9 cellular contexts compared by ENCODE assay signal in genomic region chr9:135701067-135701967, GRCh38. TPM values are rescaled to one million over a fixed set of nuclear protein-coding genes. Genes with fewer than 3 reads are reported as not detected.
DNase-seq lines count a peak whose midpoint lies in the region; ATAC-seq and TF ChIP-seq lines count a peak whose summit lies in the region.
"Had no signal": no experiment of that assay in that cellular context is flagged by ENCODE, and none has a peak within 500 bp of the region (broad histone marks: within the 10 kb centered on the region; RNA-seq: fewer than 3 reads in every experiment).

No MANE protein-coding gene starts in this region.

- no peak overlapping the region for H3K27ac Mint-ChIP-seq in Caco-2 (ENCODE audit: unreplicated experiment)
- H3K27ac Mint-ChIP-seq in activated naive CD8-positive, alpha-beta T cell treated with anti-CD3 and anti-CD28 coated beads, Interleukin-2, amount 50 U/mL, for 24 hours, result no peak overlapping the region
- H3K27ac Mint-ChIP-seq: mesothelial cell of epicardium had no signal

- no peak overlapping the region for H2BK12ac ChIP-seq in neuronal stem cell (ENCODE audit: low read length)

- no peak overlapping the region for H2BK5ac ChIP-seq in neuronal stem cell (ENCODE audit: low read length)

- H3K27ac ChIP-seq in HUES64 (ENCODE audit: low read depth, low read length), result no peak overlapping the region
- H3K27ac ChIP-seq in neuronal stem cell (replicated peaks; ENCODE audit: low read length), result no peak overlapping the region
- H3K27ac ChIP-seq in tibial artery, result no peak overlapping the region

- no peak overlapping the region for H4K91ac ChIP-seq in neuronal stem cell (ENCODE audit: low read depth, low read length, poor library complexity)

- H3K9me3 ChIP-seq in Caco-2 (no peaks in the 10 kb centered on the region), HUES64 (ENCODE audit: insufficient read depth, low read depth, low read length) (no peaks in the 10 kb centered on the region), neuronal stem cell (replicated peaks in 1 of 2; ENCODE audit: control insufficient read depth in 2 of 2, insufficient read depth in 1 of 2, low read depth in 1 of 2, low read length in 2 of 2) (no peaks in the 10 kb centered on the region), tibial artery (no peaks in the 10 kb centered on the region)

- H3K9me3 Mint-ChIP-seq in Caco-2 (ENCODE audit: unreplicated experiment), result no peaks in the 10 kb centered on the region
- no peaks in the 10 kb centered on the region for H3K9me3 Mint-ChIP-seq in activated naive CD8-positive, alpha-beta T cell treated with anti-CD3 and anti-CD28 coated beads, Interleukin-2, amount 50 U/mL, for 24 hours
- H3K9me3 Mint-ChIP-seq: mesothelial cell of epicardium had no signal

- DNase-seq in Caco-2, result no peak
- peak; percentile 18 for DNase-seq in activated naive CD8-positive, alpha-beta T cell treated with anti-CD3 and anti-CD28 coated beads, Interleukin-2, amount 50 U/mL, for 24 hours
- no peak for DNase-seq in neuronal stem cell (ENCODE audit: low spot score)
- no peak for DNase-seq in tibial artery

- POLR2A ChIA-PET in Caco-2 (lab: Charles Lee), result interaction anchor here (0.6 kb wide), 1 partner anchor 260 kb away, joined by 3 read pairs; the partner anchor contains the start of gene UBAC1

- no peaks in the 10 kb centered on the region for H3K36me3 Mint-ChIP-seq in Caco-2 (ENCODE audit: insufficient read depth, unreplicated experiment)
- no peaks in the 10 kb centered on the region for H3K36me3 Mint-ChIP-seq in activated naive CD8-positive, alpha-beta T cell treated with anti-CD3 and anti-CD28 coated beads, Interleukin-2, amount 50 U/mL, for 24 hours (ENCODE audit: low read depth)
- H3K36me3 Mint-ChIP-seq: mesothelial cell of epicardium had no signal

- H3K4me1 ChIP-seq in Caco-2, result peaks cover 17% of the 10 kb centered on the region
- no peaks in the 10 kb centered on the region for H3K4me1 ChIP-seq in HUES64 (ENCODE audit: insufficient read depth, low read length)
- H3K4me1 ChIP-seq in neuronal stem cell (ENCODE audit: control insufficient read depth in 2 of 2, insufficient read depth in 1 of 2, low read depth in 1 of 2, low read length in 2 of 2), result no peaks in the 10 kb centered on the region
- H3K4me1 ChIP-seq in tibial artery, result peaks cover 0 to 19% (median 14%) of the 10 kb centered on the region in 4 donors

- H3K18ac ChIP-seq in neuronal stem cell (ENCODE audit: low read length), result peak overlapping the region; percentile 76

- peaks cover 4% of the 10 kb centered on the region for H3K36me3 ChIP-seq in Caco-2 (ENCODE audit: control insufficient read depth, insufficient read depth, low read length)
- H3K36me3 ChIP-seq in HUES64 (ENCODE audit: insufficient read depth, low read length), result no peaks in the 10 kb centered on the region
- H3K36me3 ChIP-seq in neuronal stem cell (replicated peaks in 1 of 2; ENCODE audit: control insufficient read depth in 2 of 2, insufficient read depth in 2 of 2, low read length in 2 of 2), result no peaks in the 10 kb centered on the region
- H3K36me3 ChIP-seq in tibial artery, result no peaks in the 10 kb centered on the region

- no peak overlapping the region for H3K23ac ChIP-seq in neuronal stem cell (ENCODE audit: low read depth, low read length, poor library complexity)

- H3K9ac ChIP-seq in HUES64 (ENCODE audit: low read depth, low read length) (peak overlapping the region; percentile 50; the same call in 1 of the 2 replicates), neuronal stem cell (ENCODE audit: low read depth, low read length, poor library complexity) (no peak overlapping the region)

- CTCF ChIA-PET in Caco-2 (lab: Charles Lee), result no interaction called here

- peak overlapping the region; percentile 89 for H2AK5ac ChIP-seq in neuronal stem cell (ENCODE audit: low read depth, low read length)

- H3K4me1 Mint-ChIP-seq in Caco-2 (ENCODE audit: low read depth, unreplicated experiment), result no peaks in the 10 kb centered on the region
- no peaks in the 10 kb centered on the region for H3K4me1 Mint-ChIP-seq in activated naive CD8-positive, alpha-beta T cell treated with anti-CD3 and anti-CD28 coated beads, Interleukin-2, amount 50 U/mL, for 24 hours

- H2BK120ac ChIP-seq in neuronal stem cell (ENCODE audit: low read depth, low read length), result no peak overlapping the region

- intact Hi-C loops in Caco-2 (cut with micrococcal nuclease; ENCODE audit: unreplicated experiment), result no loop called here
- intact Hi-C loops in tibial artery (cut with DNase I; ENCODE audit: low total_unique reads), result no loop called here

- H3K4me2 ChIP-seq in neuronal stem cell (ENCODE audit: insufficient read depth, low read length, poor library complexity, severe bottlenecking), result peak overlapping the region; percentile 83

- no peaks in the 10 kb centered on the region for H3K27me3 Mint-ChIP-seq in Caco-2 (ENCODE audit: insufficient read depth, unreplicated experiment)
- peaks cover 5% of the 10 kb centered on the region for H3K27me3 Mint-ChIP-seq in activated naive CD8-positive, alpha-beta T cell treated with anti-CD3 and anti-CD28 coated beads, Interleukin-2, amount 50 U/mL, for 24 hours

- no peak overlapping the region for H3K4ac ChIP-seq in neuronal stem cell (ENCODE audit: low read length)

- H3K4me3 Mint-ChIP-seq in Caco-2 (ENCODE audit: unreplicated experiment), result peak overlapping the region; percentile 27
- H3K4me3 Mint-ChIP-seq in activated naive CD8-positive, alpha-beta T cell treated with anti-CD3 and anti-CD28 coated beads, Interleukin-2, amount 50 U/mL, for 24 hours, result no peak overlapping the region
- H3K4me3 Mint-ChIP-seq: mesothelial cell of epicardium had no signal

- H3K27me3 ChIP-seq in Caco-2 (replicated peaks; ENCODE audit: control insufficient read depth, insufficient read depth, low read length) (no peaks in the 10 kb centered on the region), HUES64 (ENCODE audit: insufficient read depth, low read length) (peaks cover 26% of the 10 kb centered on the region), neuronal stem cell (ENCODE audit: control insufficient read depth in 3 of 3, insufficient read depth in 3 of 3, low read depth in 1 of 3, low read length in 3 of 3) (peaks cover 0 to 46% (median 11%) of the 10 kb centered on the region in 3 experiments), tibial artery (peaks cover 0 to 63% of the 10 kb centered on the region in 2 donors)

- H3K14ac ChIP-seq in neuronal stem cell (ENCODE audit: low read length), result peak overlapping the region; percentile 56

- H2BK15ac ChIP-seq in neuronal stem cell (ENCODE audit: low read length), result peak overlapping the region; percentile 15

- no peak for TF ChIP-seq CTCF in Caco-2 (IDR thresholded peaks at IDR 0.05; ENCODE audit: insufficient read depth in 1 of 2, low read depth in 1 of 2, low read length in 1 of 2, severe bottlenecking in 1 of 2, unreplicated experiment in 1 of 2)
- TF ChIP-seq CTCF in tibial artery (IDR thresholded peaks at IDR 0.05), result no peak

- BruUV-seq in Caco-2 (replicated peaks; lab: Mats Ljungman, UMichigan), result no TSS peak

- 39% methylated on average over 39 of the region's 40 CpGs for WGBS in HUES64
- WGBS in neuronal stem cell (ENCODE audit: extremely low coverage in 2 of 2, insufficient read length in 2 of 2, insufficient replicate concordance in 1 of 2), 2 donors, result no CpG with 5 or more reads among the region's 40 CpGs

- peak overlapping the region; percentile 35 for H3K4me3 ChIP-seq in Caco-2 (ENCODE audit: low read depth, low read length)
- peak overlapping the region; percentile 53 for H3K4me3 ChIP-seq in HUES64 (ENCODE audit: low read length)
- H3K4me3 ChIP-seq in neuronal stem cell (ENCODE audit: low read length in 2 of 2), result peak overlapping the region in 1 of 2 donors; percentile 70
- no peak overlapping the region for H3K4me3 ChIP-seq in tibial artery

- peak; percentile 9 for ATAC-seq in activated naive CD8-positive, alpha-beta T cell treated with anti-CD3 and anti-CD28 coated beads, Interleukin-2, amount 50 U/mL, for 24 hours
- ATAC-seq in HG02623 (IDR thresholded peaks at IDR 0.05; ENCODE audit: unreplicated experiment) (no peak), HG03108 (IDR thresholded peaks at IDR 0.05; ENCODE audit: unreplicated experiment) (no peak), GM21619 (IDR thresholded peaks at IDR 0.05; ENCODE audit: unreplicated experiment) (no peak)

- peaks cover 1% of the 10 kb centered on the region for H3K79me1 ChIP-seq in neuronal stem cell (ENCODE audit: low read depth, low read length)

- H2AFZ ChIP-seq in neuronal stem cell (ENCODE audit: low read length), result peak overlapping the region; percentile 82

- H4K8ac ChIP-seq in neuronal stem cell (ENCODE audit: low read depth, low read length), result no peak overlapping the region

RNA-seq across cellular contexts. Expression of gene KCNT1, which starts 0.7 kb away (rescaled TPM):
- 0.09 and 0.14 TPM in 2 replicates for total RNA-seq in Caco-2 (2022)
- 0.05 TPM for polyA plus RNA-seq in HUES64 (2013, experiment 1 of 2)
- not detected for polyA plus RNA-seq in HUES64 (2013, experiment 2 of 2)
- polyA plus RNA-seq in neuronal stem cell (2013, experiment 1 of 2), result 0.10 TPM
- 0.07 TPM for polyA plus RNA-seq in neuronal stem cell (2013, experiment 2 of 2)
- total RNA-seq: mesothelial cell of epicardium had no signal

RNA-seq across cellular contexts. Expression of gene SOHLH1, which starts 2.0 kb away (rescaled TPM):
- total RNA-seq in Caco-2 (2022), result 42.6 and 44.9 TPM in 2 replicates
- not detected for polyA plus RNA-seq in HUES64 (2013, experiment 1 of 2)
- polyA plus RNA-seq in HUES64 (2013, experiment 2 of 2), result not detected
- not detected for polyA plus RNA-seq in neuronal stem cell (2013, experiment 1 of 2)
- polyA plus RNA-seq in neuronal stem cell (2013, experiment 2 of 2), result not detected
- total RNA-seq: mesothelial cell of epicardium had no signal

RNA-seq across cellular contexts. Expression of gene LCN9, which starts 38.2 kb away (rescaled TPM):
- total RNA-seq in Caco-2 (2022), result not detected in 2 replicates
- not detected for polyA plus RNA-seq in HUES64 (2013, experiment 1 of 2)
- not detected for polyA plus RNA-seq in HUES64 (2013, experiment 2 of 2)
- polyA plus RNA-seq in neuronal stem cell (2013, experiment 1 of 2), result 0.85 TPM
- polyA plus RNA-seq in neuronal stem cell (2013, experiment 2 of 2), result 0.83 TPM

Comparison
In these comparisons a context has a peak if more than half of its experiments do, and no peak if none do; other contexts are left out.
1. H3K4me3 ChIP-seq: peak in Caco-2 (single experiment) and HUES64 (single experiment); none in tibial artery (0 of 2).